ENCODE assay signal across 17 cellular contexts in the genomic region with DNA sequence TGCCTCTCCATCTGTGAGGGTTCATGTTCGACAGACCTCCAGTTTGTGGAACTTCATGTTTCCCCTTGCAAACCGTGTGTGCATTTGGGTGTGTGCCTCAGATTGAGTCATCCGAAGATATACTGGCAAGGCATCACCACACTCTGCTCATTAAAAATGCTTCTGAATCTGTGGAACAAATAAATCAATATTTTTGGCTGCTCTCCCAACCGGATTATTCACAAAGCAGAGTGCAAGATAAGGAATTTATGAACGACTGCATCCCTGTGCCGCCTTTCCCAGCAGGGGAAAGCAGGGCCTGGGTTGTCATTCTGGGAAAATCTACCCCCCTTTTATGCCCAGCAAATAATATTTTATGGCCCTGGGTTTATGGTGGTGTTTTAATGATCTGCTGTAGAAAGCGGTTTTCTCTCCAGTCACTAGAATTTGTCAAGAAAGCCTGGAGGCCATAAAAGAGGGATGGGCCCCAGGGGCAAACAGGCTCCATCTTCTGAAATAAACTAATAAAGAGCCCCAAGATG. TPM values are rescaled to one million over a fixed set of nuclear protein-coding genes. Genes with fewer than 3 reads are reported as not detected.
A peak's percentile ranks its signal among the peaks of the same experiment; 100 is the strongest.
DNase-seq lines count a peak whose midpoint lies in the region; ATAC-seq and TF ChIP-seq lines count a peak whose summit lies in the region.
"Had no signal": no experiment of that assay in that cellular context is flagged by ENCODE, and none has a peak within 500 bp of the region (broad histone marks: within the 10 kb centered on the region; RNA-seq: fewer than 3 reads in every experiment).

No MANE protein-coding gene starts in this region.

- H2AK5ac ChIP-seq in IMR-90 (ENCODE audit: low read depth, low read length), result peak overlapping the region; percentile 86; the same call in 1 of the 2 replicates
- no peak overlapping the region for H2AK5ac ChIP-seq in mesenchymal stem cell (ENCODE audit: low read length, severe bottlenecking)

- TF ChIP-seq POLR2A in IMR-90 (IDR thresholded peaks at IDR 0.05; ENCODE audit: low read depth, low read length), result no peak

- H2BK20ac ChIP-seq in IMR-90 (ENCODE audit: low read depth, low read length), result peak overlapping the region; percentile 88

- H3K56ac ChIP-seq in IMR-90 (ENCODE audit: extremely low read depth, insufficient read depth, low read length), result peak overlapping the region; percentile 9; the same call in 1 of the 2 replicates

- dilution Hi-C loops in IMR-90 (cut with HindIII; ENCODE audit: low sequenced_read_pairs, unreplicated experiment), result no loop called here

- peak overlapping the region; percentile 91 for H2AK9ac ChIP-seq in IMR-90 (replicated peaks; ENCODE audit: low read depth, low read length, poor library complexity)

- no peak; the same call in 1 of the 2 replicates for ATAC-seq in IMR-90 (ENCODE audit: low read depth)
- ATAC-seq in activated T-cell treated with anti-CD3 and anti-CD28 coated beads, Interleukin-2, amount 50 U/mL, for 72 hours (replicated peaks in 1 of 2), result no peak
- no peak for ATAC-seq in natural killer cell treated with Interleukin-12 subunit alpha and Interleukin-12 subunit beta and Interleukin-15 and Interleukin-18, amount 100 ng/mL, for 72 hours

- H3K4me1 Mint-ChIP-seq in activated T-cell treated with anti-CD3 and anti-CD28 coated beads, Interleukin-2, amount 50 U/mL, for 72 hours (ENCODE audit: low read depth), result peaks cover 11% of the 10 kb centered on the region
- H3K4me1 Mint-ChIP-seq in natural killer cell treated with Interleukin-12 subunit alpha and Interleukin-12 subunit beta and Interleukin-15 and Interleukin-18, amount 100 ng/mL, for 72 hours (ENCODE audit: low read depth in 2 of 2), result no peaks in the 10 kb centered on the region
- H3K4me1 Mint-ChIP-seq: central memory CD8-positive, alpha-beta T cell; immature natural killer cell had no signal

- H2BK15ac ChIP-seq in IMR-90 (ENCODE audit: low read depth, low read length), result peak overlapping the region; percentile 95; the same call in 2 of the 3 replicates
- H2BK15ac ChIP-seq in mesenchymal stem cell (ENCODE audit: low read depth, poor library complexity, severe bottlenecking), result no peak overlapping the region

- no peak for TF ChIP-seq RAD21 in IMR-90 (IDR thresholded peaks at IDR 0.05; ENCODE audit: low read length)

- H4K5ac ChIP-seq in IMR-90 (ENCODE audit: low read depth, low read length), result 0 out of 2 replicates have a peak overlapping the region, but pooled peaks have one; percentile 8

- no peak overlapping the region for H3K4me3 ChIP-seq in IMR-90 (ENCODE audit: insufficient read depth, low read depth, low read length)
- H3K4me3 ChIP-seq in mesenchymal stem cell (ENCODE audit: insufficient read depth in 1 of 2, low read depth in 1 of 2, low read length in 2 of 2), result no peak overlapping the region
- H3K4me3 ChIP-seq: esophagus squamous epithelium, skin epidermis, thyroid gland had no signal

- H3K14ac ChIP-seq in IMR-90 (replicated peaks; ENCODE audit: low read depth, low read length), result peak overlapping the region; percentile 84; the same call in 1 of the 2 replicates
- no peak overlapping the region for H3K14ac ChIP-seq in mesenchymal stem cell (ENCODE audit: low read length in 2 of 2)

- POLR2A ChIA-PET in IMR-90 (lab: Charles Lee; ENCODE audit: unreplicated experiment), result no interaction called here

- H4K91ac ChIP-seq in IMR-90 (ENCODE audit: insufficient read depth, low read depth, low read length) (0 out of 2 replicates have a peak overlapping the region, but pooled peaks have one; percentile 29), mesenchymal stem cell (ENCODE audit: low read length) (peak overlapping the region; percentile 56)

- H3K4me2 ChIP-seq in IMR-90 (ENCODE audit: low read depth, low read length) (peak overlapping the region; percentile 7; the same call in 1 of the 2 replicates), mesenchymal stem cell (ENCODE audit: low read length, poor library complexity, severe bottlenecking) (no peak overlapping the region)

- DNase-seq in AG08395 (ENCODE audit: low spot score) (peak; percentile 56), IMR-90 (peak; percentile 92), astrocyte of the hippocampus (ENCODE audit: low read depth, low spot score) (peak; percentile 79), mesenchymal stem cell (peak; percentile 74), G401 (ENCODE audit: low spot score) (no peak), HuH-7.5 (ENCODE audit: low spot score) (no peak)
- no peak for DNase-seq in activated T-cell treated with anti-CD3 and anti-CD28 coated beads, Interleukin-2, amount 50 U/mL, for 72 hours
- no peak for DNase-seq in natural killer cell treated with Interleukin-12 subunit alpha and Interleukin-12 subunit beta and Interleukin-15 and Interleukin-18, amount 100 ng/mL, for 72 hours (ENCODE audit: low spot score)
- DNase-seq: ACHN, DMS79, esophagus squamous epithelium, immature natural killer cell, NCI-H1105, NCI-H748 treated with DMSO at 0.1 percent for 48 hours, thyroid gland had no signal

- CTCF ChIA-PET in IMR-90 (lab: Yijun Ruan, JAX), result no interaction called here

- peak overlapping the region; percentile 87 for H3K4ac ChIP-seq in IMR-90 (ENCODE audit: low read depth, low read length)
- peak overlapping the region in 1 of 2 experiments; percentile 59 for H3K4ac ChIP-seq in mesenchymal stem cell (ENCODE audit: low read depth in 1 of 2, low read length in 2 of 2)

- no peak for TF ChIP-seq CTCF in IMR-90 (conservative IDR thresholded peaks at IDR 0.05; ENCODE audit: low read depth, low read length)

- intact Hi-C loops in IMR-90 (cut with micrococcal nuclease), result loop anchor here (5.0 kb wide), 1 partner anchor 66 kb away; no protein-coding TSS in a partner anchor

- H2BK5ac ChIP-seq in IMR-90 (ENCODE audit: low read depth, low read length, poor library complexity, severe bottlenecking) (peak overlapping the region; percentile 32), mesenchymal stem cell (ENCODE audit: low read depth, low read length, poor library complexity, severe bottlenecking) (no peak overlapping the region)

- no peaks in the 10 kb centered on the region for H3K36me3 Mint-ChIP-seq in activated T-cell treated with anti-CD3 and anti-CD28 coated beads, Interleukin-2, amount 50 U/mL, for 72 hours (ENCODE audit: insufficient read depth in 2 of 2)
- no peaks in the 10 kb centered on the region for H3K36me3 Mint-ChIP-seq in natural killer cell treated with Interleukin-12 subunit alpha and Interleukin-12 subunit beta and Interleukin-15 and Interleukin-18, amount 100 ng/mL, for 72 hours
- H3K36me3 Mint-ChIP-seq: immature natural killer cell had no signal

- H3K4me3 Mint-ChIP-seq in activated T-cell treated with anti-CD3 and anti-CD28 coated beads, Interleukin-2, amount 50 U/mL, for 72 hours, result no peak overlapping the region
- H3K4me3 Mint-ChIP-seq in natural killer cell treated with Interleukin-12 subunit alpha and Interleukin-12 subunit beta and Interleukin-15 and Interleukin-18, amount 100 ng/mL, for 72 hours, result no peak overlapping the region
- H3K4me3 Mint-ChIP-seq: central memory CD8-positive, alpha-beta T cell; immature natural killer cell had no signal

- in situ Hi-C loops in IMR-90 (cut with MboI; ENCODE audit: low sequenced_read_pairs) (no loop called here), G401 (cut with HindIII; ENCODE audit: low sequenced_read_pairs) (no loop called here)

- H2BK120ac ChIP-seq in IMR-90 (ENCODE audit: low read depth, low read length), result peak overlapping the region; percentile 87
- H2BK120ac ChIP-seq in mesenchymal stem cell (ENCODE audit: low read depth, low read length), result no peak overlapping the region

- H2AFZ ChIP-seq in IMR-90 (replicated peaks; ENCODE audit: low read length, poor library complexity) (peak overlapping the region; percentile 44), mesenchymal stem cell (ENCODE audit: low read depth, low read length) (no peak overlapping the region)

- H4K20me1 ChIP-seq in IMR-90 (ENCODE audit: insufficient read depth, low read length), result no peaks in the 10 kb centered on the region

- H3K9me3 ChIP-seq in IMR-90 (ENCODE audit: control insufficient read depth, insufficient read depth, low read length) (no peaks in the 10 kb centered on the region), mesenchymal stem cell (ENCODE audit: control insufficient read depth, low read length) (no peaks in the 10 kb centered on the region)
- H3K9me3 ChIP-seq: esophagus squamous epithelium, thyroid gland had no signal

- H3K27me3 Mint-ChIP-seq in activated T-cell treated with anti-CD3 and anti-CD28 coated beads, Interleukin-2, amount 50 U/mL, for 72 hours (ENCODE audit: low read depth), result peaks cover 59% of the 10 kb centered on the region
- peaks cover 25 to 32% of the 10 kb centered on the region in 2 donors for H3K27me3 Mint-ChIP-seq in natural killer cell treated with Interleukin-12 subunit alpha and Interleukin-12 subunit beta and Interleukin-15 and Interleukin-18, amount 100 ng/mL, for 72 hours

- BruUV-seq in IMR-90 (replicated peaks; lab: Mats Ljungman, UMichigan), result no TSS peak

- H3K27ac ChIP-seq in IMR-90 (ENCODE audit: insufficient read depth, low read length) (peak overlapping the region; percentile 38; the same call in 1 of the 2 replicates), mesenchymal stem cell (ENCODE audit: low read length, poor library complexity, severe bottlenecking) (no peak overlapping the region)

- WGBS in IMR-90 (ENCODE audit: extremely low coverage in 2 of 2, insufficient read length in 1 of 2), 2 experiments, result 15% methylated on average over 2 of the region's 7 CpGs; no CpG with 5 or more reads in 1 of the 2 experiments
- WGBS in mesenchymal stem cell, result 26% methylated on average over 7 of the region's 7 CpGs

- H3K18ac ChIP-seq in IMR-90 (ENCODE audit: low read depth, low read length) (peak overlapping the region; percentile 24; the same call in 1 of the 2 replicates), mesenchymal stem cell (ENCODE audit: low read depth in 1 of 2, low read length in 2 of 2) (peak overlapping the region in 1 of 2 experiments; percentile 45)

- peaks cover 18% of the 10 kb centered on the region for H3K9me1 ChIP-seq in IMR-90 (ENCODE audit: insufficient read depth, low read length)

- H3K27me3 ChIP-seq in IMR-90 (ENCODE audit: control insufficient read depth, insufficient read depth, low read length) (no peaks in the 10 kb centered on the region), mesenchymal stem cell (ENCODE audit: control insufficient read depth in 1 of 2, insufficient read depth in 1 of 2, low read length in 2 of 2) (peaks cover 0 to 26% of the 10 kb centered on the region in 2 experiments)
- H3K27me3 ChIP-seq: thyroid gland had no signal

- H3K27ac Mint-ChIP-seq in activated T-cell treated with anti-CD3 and anti-CD28 coated beads, Interleukin-2, amount 50 U/mL, for 72 hours, result no peak overlapping the region
- H3K27ac Mint-ChIP-seq in natural killer cell treated with Interleukin-12 subunit alpha and Interleukin-12 subunit beta and Interleukin-15 and Interleukin-18, amount 100 ng/mL, for 72 hours, result no peak overlapping the region
- H3K27ac Mint-ChIP-seq: immature natural killer cell had no signal

- H4K8ac ChIP-seq in IMR-90 (ENCODE audit: low read depth in 2 of 2, low read length in 2 of 2), result peak overlapping the region in 1 of 2 experiments; percentile 34; a peak in 2 of 4 replicates
- H4K8ac ChIP-seq in mesenchymal stem cell (ENCODE audit: low read length), result no peak overlapping the region

- H3K9ac ChIP-seq in IMR-90 (ENCODE audit: low read depth, low read length), result no peak overlapping the region
- H3K9ac ChIP-seq in mesenchymal stem cell (ENCODE audit: low read length), result no peak overlapping the region

- H2BK12ac ChIP-seq in mesenchymal stem cell (ENCODE audit: low read length in 2 of 2), result peak overlapping the region in 1 of 2 experiments; percentile 92

- H3K79me1 ChIP-seq in IMR-90 (ENCODE audit: low read depth in 1 of 2, low read length in 2 of 2) (peaks cover 0 to 22% of the 10 kb centered on the region in 2 experiments; a peak in 1 of 4 replicates), mesenchymal stem cell (replicated peaks; ENCODE audit: low read length, poor library complexity, severe bottlenecking) (peaks cover 4% of the 10 kb centered on the region)

- H3K23ac ChIP-seq in IMR-90 (ENCODE audit: low read depth, low read length) (peak overlapping the region; percentile 40), mesenchymal stem cell (ENCODE audit: low read length in 2 of 2) (no peak overlapping the region)

- H3K36me3 ChIP-seq in IMR-90 (ENCODE audit: control insufficient read depth, insufficient read depth, low read length) (no peaks in the 10 kb centered on the region), mesenchymal stem cell (ENCODE audit: control insufficient read depth in 1 of 2, insufficient read depth in 2 of 2, low read depth in 1 of 2, low read length in 2 of 2) (no peaks in the 10 kb centered on the region)
- H3K36me3 ChIP-seq: esophagus squamous epithelium, thyroid gland had no signal

- H3K4me1 ChIP-seq in IMR-90 (ENCODE audit: control insufficient read depth, insufficient read depth, low read length), result peaks cover 18% of the 10 kb centered on the region
- H3K4me1 ChIP-seq in mesenchymal stem cell (ENCODE audit: control insufficient read depth, insufficient read depth, low read depth, low read length), result peaks cover 17% of the 10 kb centered on the region

- H3K9me3 Mint-ChIP-seq in activated T-cell treated with anti-CD3 and anti-CD28 coated beads, Interleukin-2, amount 50 U/mL, for 72 hours, result no peaks in the 10 kb centered on the region
- no peaks in the 10 kb centered on the region for H3K9me3 Mint-ChIP-seq in natural killer cell treated with Interleukin-12 subunit alpha and Interleukin-12 subunit beta and Interleukin-15 and Interleukin-18, amount 100 ng/mL, for 72 hours

RNA-seq across cellular contexts. Expression of gene WNT5A, which starts 4.2 kb away (rescaled TPM):
- total RNA-seq in IMR-90 (2012; rRNA removed), result 204 and 224 TPM in 2 replicates
- polyA plus RNA-seq in IMR-90 (2012; rRNA removed), result 229 and 231 TPM in 2 replicates
- 120 and 337 TPM in 2 replicates for polyA plus RNA-seq in IMR-90 (2012; cell fraction: cytosol; rRNA removed)
- polyA plus RNA-seq in IMR-90 (2012; cell fraction: nucleus; rRNA removed; ENCODE audit: low replicate concordance), result 410 and 708 TPM in 2 replicates
- polyA plus RNA-seq in mesenchymal stem cell (2013, experiment 1 of 2), result 239 TPM
- 239 TPM for polyA plus RNA-seq in mesenchymal stem cell (2013, experiment 2 of 2)
- total RNA-seq in activated T-cell treated with anti-CD3 and anti-CD28 coated beads, Interleukin-2, amount 50 U/mL, for 72 hours, result 1 to 10 TPM in 1 of 2 donors, under 1 TPM in 1; 0.51 to 1.8 TPM
- total RNA-seq in natural killer cell treated with Interleukin-12 subunit alpha and Interleukin-12 subunit beta and Interleukin-15 and Interleukin-18, amount 100 ng/mL, for 72 hours, result not detected
- 16.4 and 18.4 TPM in 2 replicates for total RNA-seq in G401 (2014; rRNA removed; shearing (Covaris generic))
- polyA plus RNA-seq: immature natural killer cell had no signal

Comparison
In these comparisons a context has a peak if more than half of its experiments do, and no peak if none do; other contexts are left out.
1. DNase-seq: peak in AG08395 (single experiment), IMR-90 (single experiment), astrocyte of the hippocampus (single experiment) and mesenchymal stem cell (single experiment); none in activated T-cell treated with anti-CD3 and anti-CD28 coated beads, Interleukin-2, amount 50 U/mL, for 72 hours (0 of 2), natural killer cell treated with Interleukin-12 subunit alpha and Interleukin-12 subunit beta and Interleukin-15 and Interleukin-18, amount 100 ng/mL, for 72 hours (single experiment), G401 (single experiment) and HuH-7.5 (single experiment).
2. RNA of gene WNT5A, which starts 4.2 kb away (total RNA-seq): 204 to 224 TPM in IMR-90; 16.4 to 18.4 TPM in G401, 0.51 to 1.8 TPM in activated T-cell treated with anti-CD3 and anti-CD28 coated beads, Interleukin-2, amount 50 U/mL, for 72 hours and not detected in natural killer cell treated with Interleukin-12 subunit alpha and Interleukin-12 subunit beta and Interleukin-15 and Interleukin-18, amount 100 ng/mL, for 72 hours; every median in the first group is over 10 times any median in the second.